ENCODE assay signal across 18 cellular contexts in the genomic region with DNA sequence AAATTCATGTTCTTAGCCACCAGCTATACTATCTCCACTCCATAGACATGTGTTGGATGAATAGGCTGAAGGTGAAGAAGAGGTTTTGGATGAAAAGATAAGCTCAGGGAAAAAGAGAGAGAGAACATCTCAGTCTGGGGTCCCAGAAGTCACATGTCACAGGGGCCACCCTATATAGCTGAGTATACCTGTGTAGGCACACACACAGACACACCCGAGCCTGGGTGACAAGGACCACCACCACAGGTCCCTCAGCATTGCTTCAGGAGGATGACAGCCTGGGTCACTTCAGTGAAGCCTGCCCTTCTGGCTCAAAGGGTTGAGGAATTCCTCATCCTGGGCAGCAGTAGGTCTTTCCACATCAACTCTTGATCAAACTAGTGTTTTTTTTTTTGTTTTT. TPM values are rescaled to one million over a fixed set of nuclear protein-coding genes. Genes with fewer than 3 reads are reported as not detected.
DNase-seq lines count a peak whose midpoint lies in the region; ATAC-seq and TF ChIP-seq lines count a peak whose summit lies in the region.
"Had no signal": no experiment of that assay in that cellular context is flagged by ENCODE, and none has a peak within 500 bp of the region (broad histone marks: within the 10 kb centered on the region; RNA-seq: fewer than 3 reads in every experiment).

No MANE protein-coding gene starts in this region.

- H3K4me2 ChIP-seq in mammary epithelial cell (ENCODE audit: insufficient read depth, low read depth, low read length), result no peak overlapping the region
- H3K4me2 ChIP-seq in trophoblast cell (ENCODE audit: low read length), result no peak overlapping the region
- H3K4me2 ChIP-seq: A549, GM23338 had no signal

- H2BK12ac ChIP-seq in trophoblast cell (ENCODE audit: low read length), result no peak overlapping the region

- no peak overlapping the region for H3K27ac Mint-ChIP-seq in activated CD4-positive, alpha-beta memory T cell treated with anti-CD3 and anti-CD28 coated beads, Interleukin-2, amount 10 ng/mL, durations not matched to agents 7 days and 5 days
- H3K27ac Mint-ChIP-seq in activated CD4-positive, alpha-beta memory T cell treated with anti-CD3 and anti-CD28 coated beads for 36 hours, result no peak overlapping the region
- H3K27ac Mint-ChIP-seq: CD4-positive, alpha-beta T cell; GM23338 had no signal

- no peak overlapping the region for H3K27ac ChIP-seq in breast epithelium
- H3K27ac ChIP-seq in mammary epithelial cell (ENCODE audit: insufficient read depth, low read depth, low read length), result no peak overlapping the region
- H3K27ac ChIP-seq in stomach smooth muscle (ENCODE audit: low read length), result peak overlapping the region; percentile 49
- H3K27ac ChIP-seq in trophoblast cell (ENCODE audit: low read depth, low read length), result no peak overlapping the region
- H3K27ac ChIP-seq: 22Rv1, A549 had no signal

- DNase-seq in activated CD4-positive, alpha-beta memory T cell treated with anti-CD3 and anti-CD28 coated beads, Interleukin-2, amount 10 ng/mL, durations not matched to agents 7 days and 5 days, result peak; percentile 6
- no peak for DNase-seq in activated CD4-positive, alpha-beta memory T cell treated with anti-CD3 and anti-CD28 coated beads for 36 hours
- DNase-seq in breast epithelium (ENCODE audit: low spot score in 2 of 2) (peak; percentile 0 to 24), mammary epithelial cell (no peak), left lobe of liver (ENCODE audit: low spot score) (peak; percentile 37), trophoblast cell (no peak)
- no peak for DNase-seq in effector CD4-positive, alpha-beta T cell
- DNase-seq: AML-193; CD4-positive, alpha-beta T cell; DMS153; DMS79; GDM1; HCEC 1CT had no signal

- H4K12ac ChIP-seq in trophoblast cell (ENCODE audit: low read depth, low read length), result no peak overlapping the region

- no peaks in the 10 kb centered on the region for H3K4me1 Mint-ChIP-seq in activated CD4-positive, alpha-beta memory T cell treated with anti-CD3 and anti-CD28 coated beads, Interleukin-2, amount 10 ng/mL, durations not matched to agents 7 days and 5 days
- no peaks in the 10 kb centered on the region for H3K4me1 Mint-ChIP-seq in activated CD4-positive, alpha-beta memory T cell treated with anti-CD3 and anti-CD28 coated beads for 36 hours (ENCODE audit: low read depth)
- H3K4me1 Mint-ChIP-seq: GM23338 had no signal

- H3K36me3 ChIP-seq in breast epithelium, result no peaks in the 10 kb centered on the region
- peaks cover 39% of the 10 kb centered on the region for H3K36me3 ChIP-seq in mammary epithelial cell (ENCODE audit: insufficient read depth, low read length)
- peaks cover 46 to 66% of the 10 kb centered on the region in 2 donors for H3K36me3 ChIP-seq in stomach smooth muscle (ENCODE audit: control insufficient read depth in 2 of 2, insufficient read depth in 2 of 2, low read length in 2 of 2)
- peaks cover 47 to 69% of the 10 kb centered on the region in 2 experiments for H3K36me3 ChIP-seq in trophoblast cell (ENCODE audit: control insufficient read depth in 1 of 2, insufficient read depth in 2 of 2, low read length in 2 of 2)

- H3K4me3 Mint-ChIP-seq in activated CD4-positive, alpha-beta memory T cell treated with anti-CD3 and anti-CD28 coated beads, Interleukin-2, amount 10 ng/mL, durations not matched to agents 7 days and 5 days, result no peak overlapping the region
- no peak overlapping the region for H3K4me3 Mint-ChIP-seq in activated CD4-positive, alpha-beta memory T cell treated with anti-CD3 and anti-CD28 coated beads for 36 hours
- H3K4me3 Mint-ChIP-seq: CD4-positive, alpha-beta T cell; GM23338 had no signal

- CTCF ChIA-PET in activated CD4-positive, alpha-beta memory T cell treated with anti-CD3 and anti-CD28 coated beads, Interleukin-2, amount 10 ng/mL, durations not matched to agents 7 days and 5 days (lab: Charles Lee), result no interaction called here
- CTCF ChIA-PET in activated CD4-positive, alpha-beta memory T cell treated with anti-CD3 and anti-CD28 coated beads for 36 hours (lab: Charles Lee), result no interaction called here
- CTCF ChIA-PET in mammary epithelial cell (lab: Charles Lee; ENCODE audit: low non-redundant PET), result no interaction called here

- no peak for TF ChIP-seq CTCF in breast epithelium (IDR thresholded peaks at IDR 0.05)
- no peak for TF ChIP-seq CTCF in mammary epithelial cell (conservative IDR thresholded peaks at IDR 0.05 in 1 of 2, IDR thresholded peaks at IDR 0.05 in 1 of 2; ENCODE audit: extremely low read depth in 1 of 2, insufficient read depth in 1 of 2, low read depth in 1 of 2, low read length in 2 of 2)

- no peaks in the 10 kb centered on the region for H4K20me1 ChIP-seq in mammary epithelial cell (ENCODE audit: insufficient read depth, low read length)

- no peak overlapping the region for H3K4ac ChIP-seq in trophoblast cell (ENCODE audit: low read depth, low read length)

- intact Hi-C loops in activated CD4-positive, alpha-beta memory T cell treated with anti-CD3 and anti-CD28 coated beads for 36 hours (cut with micrococcal nuclease), result no loop called here
- intact Hi-C loops in breast epithelium (cut with DNase I; ENCODE audit: low total_unique reads), result no loop called here
- intact Hi-C loops in mammary epithelial cell (cut with micrococcal nuclease), result no loop called here

- H3K18ac ChIP-seq in trophoblast cell (ENCODE audit: low read length), result no peak overlapping the region

- no peak overlapping the region for H2AK5ac ChIP-seq in trophoblast cell (ENCODE audit: low read length)

- dilution Hi-C loops in mammary epithelial cell (cut with HindIII; ENCODE audit: low sequenced_read_pairs), result no loop called here

- TF ChIP-seq POLR2A in breast epithelium (IDR thresholded peaks at IDR 0.05), result no peak

- POLR2A ChIA-PET in activated CD4-positive, alpha-beta memory T cell treated with anti-CD3 and anti-CD28 coated beads, Interleukin-2, amount 10 ng/mL, durations not matched to agents 7 days and 5 days (lab: Charles Lee), result no interaction called here
- POLR2A ChIA-PET in activated CD4-positive, alpha-beta memory T cell treated with anti-CD3 and anti-CD28 coated beads for 36 hours (lab: Charles Lee), result no interaction called here

- 92% methylated on average over 1 of the region's 1 CpG for WGBS in mammary epithelial cell (ENCODE audit: low coverage, missing lambda C conversion rate)
- no CpG with 5 or more reads among the region's 1 CpG for WGBS in trophoblast cell (ENCODE audit: extremely low coverage, insufficient coverage, insufficient read length)

- no peak for ATAC-seq in left lobe of liver
- ATAC-seq: A549, GM23338 had no signal

- H3K79me2 ChIP-seq in mammary epithelial cell (ENCODE audit: insufficient read depth, low read length) (no peaks in the 10 kb centered on the region), trophoblast cell (ENCODE audit: control insufficient read depth, insufficient read depth, low read length, poor library complexity) (no peaks in the 10 kb centered on the region)

- H3K4me1 ChIP-seq in breast epithelium, result no peaks in the 10 kb centered on the region
- H3K4me1 ChIP-seq in mammary epithelial cell (ENCODE audit: insufficient read depth, low read length), result no peaks in the 10 kb centered on the region
- H3K4me1 ChIP-seq in stomach smooth muscle (ENCODE audit: control insufficient read depth, insufficient read depth, low read length), result peaks cover 11% of the 10 kb centered on the region
- peaks cover 0 to 6% of the 10 kb centered on the region in 2 experiments for H3K4me1 ChIP-seq in trophoblast cell (ENCODE audit: control insufficient read depth in 1 of 2, insufficient read depth in 2 of 2, low read length in 2 of 2)
- H3K4me1 ChIP-seq: A549, Caco-2 had no signal

- H3K9ac ChIP-seq in mammary epithelial cell (ENCODE audit: insufficient read depth, low read length), result no peak overlapping the region
- H3K9ac ChIP-seq in stomach smooth muscle (ENCODE audit: low read length in 2 of 2), result no peak overlapping the region
- no peak overlapping the region for H3K9ac ChIP-seq in trophoblast cell (ENCODE audit: low read length)

- no peak overlapping the region for H2BK120ac ChIP-seq in trophoblast cell (ENCODE audit: insufficient read depth, low read length, poor library complexity)

- no peak overlapping the region for H3K14ac ChIP-seq in trophoblast cell (ENCODE audit: low read length)

- H3K4me3 ChIP-seq in breast epithelium (no peak overlapping the region), mammary epithelial cell (replicated peaks in 1 of 3; ENCODE audit: insufficient read depth in 1 of 3, low read depth in 2 of 3, low read length in 3 of 3) (no peak overlapping the region), stomach smooth muscle (ENCODE audit: low read length in 2 of 2) (no peak overlapping the region), trophoblast cell (ENCODE audit: low read depth, low read length) (no peak overlapping the region)
- H3K4me3 ChIP-seq: A549, GM23338 had no signal

- H3K9me3 ChIP-seq in breast epithelium (no peaks in the 10 kb centered on the region), mammary epithelial cell (replicated peaks; ENCODE audit: insufficient read depth, low read length) (no peaks in the 10 kb centered on the region), stomach smooth muscle (ENCODE audit: control insufficient read depth in 2 of 2, low read length in 2 of 2) (no peaks in the 10 kb centered on the region), trophoblast cell (ENCODE audit: insufficient read depth, low read depth, low read length) (no peaks in the 10 kb centered on the region)
- H3K9me3 ChIP-seq: A549, Caco-2 had no signal

- peaks cover 57% of the 10 kb centered on the region for H3K36me3 Mint-ChIP-seq in activated CD4-positive, alpha-beta memory T cell treated with anti-CD3 and anti-CD28 coated beads, Interleukin-2, amount 10 ng/mL, durations not matched to agents 7 days and 5 days (ENCODE audit: low read depth)
- peaks cover 48% of the 10 kb centered on the region for H3K36me3 Mint-ChIP-seq in activated CD4-positive, alpha-beta memory T cell treated with anti-CD3 and anti-CD28 coated beads for 36 hours

- H3K9me3 Mint-ChIP-seq in activated CD4-positive, alpha-beta memory T cell treated with anti-CD3 and anti-CD28 coated beads, Interleukin-2, amount 10 ng/mL, durations not matched to agents 7 days and 5 days, result no peaks in the 10 kb centered on the region
- H3K9me3 Mint-ChIP-seq in activated CD4-positive, alpha-beta memory T cell treated with anti-CD3 and anti-CD28 coated beads for 36 hours, result no peaks in the 10 kb centered on the region
- H3K9me3 Mint-ChIP-seq: CD4-positive, alpha-beta T cell; GM23338 had no signal

- BruUV-seq in mammary epithelial cell (replicated peaks; lab: Mats Ljungman, UMichigan), result no TSS peak

- H4K8ac ChIP-seq in trophoblast cell (ENCODE audit: low read depth, low read length), result no peak overlapping the region

- H4K91ac ChIP-seq in trophoblast cell (ENCODE audit: low read depth, low read length), result no peak overlapping the region

- no peak overlapping the region for H2BK5ac ChIP-seq in trophoblast cell (ENCODE audit: low read depth, low read length, poor library complexity)

- H3K27me3 Mint-ChIP-seq in activated CD4-positive, alpha-beta memory T cell treated with anti-CD3 and anti-CD28 coated beads, Interleukin-2, amount 10 ng/mL, durations not matched to agents 7 days and 5 days, result no peaks in the 10 kb centered on the region
- H3K27me3 Mint-ChIP-seq in activated CD4-positive, alpha-beta memory T cell treated with anti-CD3 and anti-CD28 coated beads for 36 hours, result no peaks in the 10 kb centered on the region
- H3K27me3 Mint-ChIP-seq: CD4-positive, alpha-beta T cell had no signal

- no peak overlapping the region for H2AFZ ChIP-seq in mammary epithelial cell (ENCODE audit: low read depth, low read length)
- H2AFZ ChIP-seq in trophoblast cell (ENCODE audit: insufficient read depth, low read length, poor library complexity), result no peak overlapping the region
- H2AFZ ChIP-seq: GM23338 had no signal

- H3K27me3 ChIP-seq in breast epithelium (no peaks in the 10 kb centered on the region), mammary epithelial cell (ENCODE audit: insufficient read depth, low read length) (no peaks in the 10 kb centered on the region), stomach smooth muscle (ENCODE audit: control insufficient read depth in 1 of 2, insufficient read depth in 2 of 2, low read length in 2 of 2) (no peaks in the 10 kb centered on the region), trophoblast cell (ENCODE audit: insufficient read depth, low read length) (no peaks in the 10 kb centered on the region)

- peaks cover 4% of the 10 kb centered on the region for H3K79me1 ChIP-seq in trophoblast cell (ENCODE audit: low read length)

- in situ Hi-C loops in mammary epithelial cell (cut with MboI; ENCODE audit: low sequenced_read_pairs in 2 of 2), result no loop called here

- no peak overlapping the region for H3K23ac ChIP-seq in trophoblast cell (ENCODE audit: low read length)

RNA-seq across cellular contexts. Expression of gene POLR1A, which starts 56.2 kb away (rescaled TPM):
- 10 to 100 TPM; 25.2 to 29.7 TPM for total RNA-seq in activated CD4-positive, alpha-beta memory T cell treated with anti-CD3 and anti-CD28 coated beads, Interleukin-2, amount 10 ng/mL, durations not matched to agents 7 days and 5 days
- total RNA-seq in activated CD4-positive, alpha-beta memory T cell treated with anti-CD3 and anti-CD28 coated beads for 36 hours, result 10 to 100 TPM; 27.2 to 33.8 TPM
- total RNA-seq in breast epithelium (10 to 100 TPM; 12.4 to 19.4 (median 13.1) TPM), mammary epithelial cell (10 to 100 TPM; 35.7 to 49.4 TPM), left lobe of liver (12.1 TPM)
- polyA plus RNA-seq in mammary epithelial cell, result 12.0 TPM
- polyA minus RNA-seq in mammary epithelial cell, result 46.3 TPM
- 10.0 and 10.8 TPM in 2 replicates for polyA plus RNA-seq in trophoblast cell (2013)

RNA-seq across cellular contexts. Expression of gene PTCD3, which starts 56.5 kb away (rescaled TPM):
- 100 to 1,000 TPM; 144 to 149 TPM for total RNA-seq in activated CD4-positive, alpha-beta memory T cell treated with anti-CD3 and anti-CD28 coated beads, Interleukin-2, amount 10 ng/mL, durations not matched to agents 7 days and 5 days
- 100 to 1,000 TPM; 172 to 175 TPM for total RNA-seq in activated CD4-positive, alpha-beta memory T cell treated with anti-CD3 and anti-CD28 coated beads for 36 hours
- total RNA-seq in breast epithelium, result 100 to 1,000 TPM in 1 of 3 donors, 10 to 100 TPM in 2; 70.1 to 126 (median 99.1) TPM
- total RNA-seq in mammary epithelial cell, result 100 to 1,000 TPM in 1 of 2 donors, 10 to 100 TPM in 1; 88.3 to 112 TPM
- 34.9 TPM for polyA plus RNA-seq in mammary epithelial cell
- polyA minus RNA-seq in mammary epithelial cell, result 42.2 TPM
- total RNA-seq in left lobe of liver, result 44.9 TPM
- polyA plus RNA-seq in trophoblast cell (2013), result 50.1 and 50.9 TPM in 2 replicates

Comparison
In these comparisons a context has a peak if more than half of its experiments do, and no peak if none do; other contexts are left out.
1. DNase-seq: peak in activated CD4-positive, alpha-beta memory T cell treated with anti-CD3 and anti-CD28 coated beads, Interleukin-2, amount 10 ng/mL, durations not matched to agents 7 days and 5 days (single experiment), breast epithelium (2 of 2) and left lobe of liver (single experiment); none in activated CD4-positive, alpha-beta memory T cell treated with anti-CD3 and anti-CD28 coated beads for 36 hours (single experiment), mammary epithelial cell (single experiment), trophoblast cell (0 of 2) and effector CD4-positive, alpha-beta T cell (single experiment).